Comparison of ENCODE assay signal across 20 cellular contexts in genomic region chr12:39047539-39048078, GRCh38.
DNase-seq lines count a peak whose midpoint lies in the region; ATAC-seq and TF ChIP-seq lines count a peak whose summit lies in the region.
"Had no signal": no experiment of that assay in that cellular context is flagged by ENCODE, and none has a peak within 500 bp of the region (broad histone marks: within the 10 kb centered on the region; RNA-seq: fewer than 3 reads in every experiment).

No MANE protein-coding gene starts in this region.

- DNase-seq in DMS153 (lab: John Stamatoyannopoulos, UW), result peak; percentile 11
- DNase-seq in DMS153 treated with DMSO at 0.1 percent for 48 hours (lab: John Stamatoyannopoulos, UW; ENCODE audit: unreplicated experiment), result no peak
- peak; percentile 34 to 73 for DNase-seq in SJCRH30
- DNase-seq in lower lobe of right lung, result no peak
- DNase-seq in GM13977 (ENCODE audit: low spot score), result no peak
- no peak for DNase-seq in WERI-Rb-1
- DNase-seq in AML-193 (lab: John Stamatoyannopoulos, UW), result no peak
- DNase-seq: Caco-2; KG1; MV-4-11; NCI-H187; NCI-H446; NCI-H526 treated with DMSO at 0.1 percent for 48 hours; NK-92 treated with Interleukin-12 subunit alpha and Interleukin-12 subunit beta, amount 100 ng/mL, for 24 hours had no signal

- H3K4me3 ChIP-seq in SJCRH30, result peak overlapping the region; percentile 35
- H3K4me3 ChIP-seq in lower lobe of right lung, result no peak overlapping the region
- no peak overlapping the region for H3K4me3 ChIP-seq in WERI-Rb-1 (ENCODE audit: low read depth, low read length)
- H3K4me3 ChIP-seq: HAP-1, SK-N-MC had no signal

- intact Hi-C loops in lower lobe of right lung (cut with DNase I), result no loop called here

- TF ChIP-seq CTCF in lower lobe of right lung (IDR thresholded peaks at IDR 0.05) (no peak), GM13977 (IDR thresholded peaks at IDR 0.05; ENCODE audit: extremely low read depth, insufficient read depth, missing control alignments) (no peak), WERI-Rb-1 (IDR thresholded peaks at IDR 0.05; ENCODE audit: low read depth, low read length) (no peak)

- ATAC-seq in lower lobe of right lung (peak; percentile 65 to 83), HG03432 (IDR thresholded peaks at IDR 0.05; ENCODE audit: unreplicated experiment) (no peak)
- ATAC-seq: HepG2, Right ventricle myocardium inferior had no signal

- H3K27me3 ChIP-seq in SJCRH30 (no peaks in the 10 kb centered on the region; the same call in 1 of the 2 replicates), lower lobe of right lung (ENCODE audit: low read depth) (no peaks in the 10 kb centered on the region), WERI-Rb-1 (ENCODE audit: insufficient read depth, low read depth, severe bottlenecking) (peaks cover 65% of the 10 kb centered on the region)

- H3K27ac ChIP-seq in SJCRH30 (peak overlapping the region; percentile 72), lower lobe of right lung (no peak overlapping the region), WERI-Rb-1 (no peak overlapping the region)
- H3K27ac ChIP-seq: 22Rv1 had no signal

- H3K9me3 ChIP-seq in SJCRH30 (replicated peaks), result no peaks in the 10 kb centered on the region
- no peaks in the 10 kb centered on the region for H3K9me3 ChIP-seq in lower lobe of right lung
- no peaks in the 10 kb centered on the region for H3K9me3 ChIP-seq in WERI-Rb-1 (ENCODE audit: severe bottlenecking)
- H3K9me3 ChIP-seq: Caco-2, HAP-1 had no signal

- in situ Hi-C loops in GM13977 (cut with MboI; ENCODE audit: low pct_unique_long_range_greater_than_20kb, low sequenced_read_pairs, unreplicated experiment), result no loop called here

- peaks cover 9% of the 10 kb centered on the region; the same call in 1 of the 2 replicates for H3K4me1 ChIP-seq in SJCRH30
- peaks cover 11% of the 10 kb centered on the region for H3K4me1 ChIP-seq in lower lobe of right lung

- no peaks in the 10 kb centered on the region for H3K36me3 ChIP-seq in SJCRH30
- no peaks in the 10 kb centered on the region for H3K36me3 ChIP-seq in lower lobe of right lung
- H3K36me3 ChIP-seq in WERI-Rb-1, result no peaks in the 10 kb centered on the region
- H3K36me3 ChIP-seq: HAP-1 had no signal

Comparison
In these comparisons a context has a peak if more than half of its experiments do, and no peak if none do; other contexts are left out.
1. DNase-seq: peak in DMS153 (single experiment) and SJCRH30 (2 of 2); none in DMS153 treated with DMSO at 0.1 percent for 48 hours (single experiment), lower lobe of right lung (single experiment), GM13977 (single experiment), WERI-Rb-1 (single experiment) and AML-193 (0 of 2).